Comparison of ENCODE assay signal across 21 cellular contexts in the genomic region with DNA sequence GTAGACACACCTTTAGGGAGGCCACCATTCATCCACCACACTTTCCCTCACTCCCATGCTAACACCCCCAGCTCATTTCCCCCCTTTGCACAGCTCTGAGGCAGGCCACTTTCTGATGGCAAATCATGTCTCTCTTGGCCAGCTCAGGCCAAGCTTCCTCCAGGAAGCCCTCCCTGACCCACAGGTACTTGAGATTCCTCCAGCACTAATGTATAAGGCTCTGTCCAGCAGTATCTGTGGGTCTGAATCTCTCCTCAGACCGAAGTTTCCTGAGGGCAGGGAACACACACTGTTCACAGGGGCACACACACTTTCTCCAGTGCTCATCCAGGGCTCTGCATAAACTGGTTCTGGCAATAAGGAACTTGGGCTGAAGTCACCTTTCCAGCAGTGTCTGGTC. TPM values are rescaled to one million over a fixed set of nuclear protein-coding genes. Genes with fewer than 3 reads are reported as not detected.
"Had no signal": no experiment of that assay in that cellular context is flagged by ENCODE, and none has a peak within 500 bp of the region (broad histone marks: within the 10 kb centered on the region; RNA-seq: fewer than 3 reads in every experiment).

No MANE protein-coding gene starts in this region.

- DNase-seq: effector memory CD4-positive, alpha-beta T cell; heart right ventricle; hypothalamus; kidney glomerular epithelial cell; naive B cell; psoas muscle; retina; right lobe of liver; stimulated activated CD4-positive, alpha-beta T cell treated with anti-CD3 and anti-CD28 coated beads, Interleukin-4, amount 100 ng/mL, for 1 hour; stimulated activated naive B cell treated with anti-CD40 and anti-IgM and Interleukin-4, amounts not matched to agents 10 μg/mL and 1 μg/mL and 100 μg/mL, for 72 hours; stimulated activated naive CD8-positive, alpha-beta T cell treated with anti-CD3 and anti-CD28 coated beads, Interleukin-15, amount 100 ng/mL, for 72 hours; testis; transverse colon had no signal

- H3K4me3 ChIP-seq: heart right ventricle, psoas muscle, right lobe of liver, testis, transverse colon had no signal

- ATAC-seq: esophagus mucosa, heart right ventricle, psoas muscle, right lobe of liver had no signal

- H3K27me3 ChIP-seq: testis had no signal

- H3K9me3 ChIP-seq: heart right ventricle, neutrophil, psoas muscle, right lobe of liver, testis, transverse colon had no signal

- H3K4me1 ChIP-seq: psoas muscle, right lobe of liver, testis had no signal

- H3K27ac ChIP-seq: heart right ventricle, neutrophil, psoas muscle, right lobe of liver, testis, transverse colon had no signal

- H3K36me3 ChIP-seq: heart right ventricle, neutrophil, right lobe of liver, transverse colon had no signal

RNA-seq across cellular contexts. Expression of a gene that starts 19.2 kb away (rescaled TPM):
- total RNA-seq: fibroblast of lung, glomerular endothelial cell, lung microvascular endothelial cell, osteoblast, subcutaneous adipose tissue had no signal

RNA-seq across cellular contexts. Expression of a gene that starts 52.4 kb away (rescaled TPM):
- total RNA-seq: fibroblast of lung, frontal cortex, lung microvascular endothelial cell, osteoblast had no signal
- polyA plus RNA-seq: fibroblast of lung had no signal
